In the genomic region with DNA sequence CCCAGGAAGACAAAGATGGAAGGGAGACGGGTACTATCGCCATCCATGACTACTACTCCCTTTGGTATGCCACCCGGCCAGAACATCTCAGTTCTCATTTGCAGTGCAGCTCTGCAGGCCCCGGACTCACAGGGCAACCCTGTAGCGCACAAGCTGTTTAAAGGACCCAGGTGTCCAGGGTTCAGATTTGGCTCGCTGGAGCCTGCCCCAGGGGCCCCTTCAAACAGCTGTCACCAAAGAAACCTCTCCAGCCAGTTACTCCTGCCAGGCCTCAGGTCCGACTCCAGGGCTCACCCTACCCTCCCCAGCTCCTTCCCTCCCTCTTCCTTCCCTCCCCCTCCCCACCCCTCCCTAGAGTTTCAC, we compare ENCODE assay signal across 10 cellular contexts.
A peak's percentile ranks its signal among the peaks of the same experiment; 100 is the strongest.
DNase-seq lines count a peak whose midpoint lies in the region; ATAC-seq, FAIRE-seq and TF ChIP-seq lines count a peak whose summit lies in the region.
"Had no signal": no experiment of that assay in that cellular context is flagged by ENCODE, and none has a peak within 500 bp of the region (broad histone marks: within the 10 kb centered on the region; RNA-seq: fewer than 3 reads in every experiment).

No MANE protein-coding gene starts in this region.

- POLR2A ChIA-PET in HEK293 (lab: Yijun Ruan, JAX) = interaction anchor here (1.4 to 2.6 kb wide), 7 partner anchors 8 to 154 kb away, joined by 4 to 30 read pairs (median 12); a partner anchor contains a TSS

- DNase-seq in WERI-Rb-1 = no peak
- DNase-seq in stimulated activated naive B cell treated with anti-CD40 and anti-IgM and Interleukin-4, amounts not matched to agents 10 μg/mL and 1 μg/mL and 100 μg/mL, for 72 hours = no peak
- DNase-seq in kidney tubule cell (ENCODE audit: low spot score) = no peak
- DNase-seq in RCC 7860 (ENCODE audit: low spot score) = no peak
- no peak for DNase-seq in NCI-H69 (lab: John Stamatoyannopoulos, UW)
- DNase-seq: cortex of kidney, SW 1271 had no signal

- FAIRE-seq in RCC 7860 (lab: Jason Lieb, UNC) = no peak

- ATAC-seq in stimulated activated naive B cell treated with anti-CD40 and anti-IgM and Interleukin-4, amounts not matched to agents 10 μg/mL and 1 μg/mL and 100 μg/mL, for 72 hours (replicated peaks) = no peak
- no peak for ATAC-seq in HG03175 (IDR thresholded peaks at IDR 0.05; ENCODE audit: unreplicated experiment)

- no peak overlapping the region for H3K4me3 Mint-ChIP-seq in stimulated activated naive B cell treated with anti-CD40 and anti-IgM and Interleukin-4, amounts not matched to agents 10 μg/mL and 1 μg/mL and 100 μg/mL, for 72 hours

- peak overlapping the region; percentile 26 for H3K9ac ChIP-seq in iPS-15b (ENCODE audit: low read depth, low read length)

- no peaks in the 10 kb centered on the region for H3K9me3 Mint-ChIP-seq in stimulated activated naive B cell treated with anti-CD40 and anti-IgM and Interleukin-4, amounts not matched to agents 10 μg/mL and 1 μg/mL and 100 μg/mL, for 72 hours

- no peaks in the 10 kb centered on the region for H3K27me3 Mint-ChIP-seq in stimulated activated naive B cell treated with anti-CD40 and anti-IgM and Interleukin-4, amounts not matched to agents 10 μg/mL and 1 μg/mL and 100 μg/mL, for 72 hours

- TF ChIP-seq CTCF in HEK293 (tag by site-specific recombination; IDR thresholded peaks at IDR 0.05) (no peak), WERI-Rb-1 (IDR thresholded peaks at IDR 0.05; ENCODE audit: low read depth, low read length) (no peak)

- H3K36me3 ChIP-seq in HEK293 (ENCODE audit: control insufficient read depth in 2 of 2, insufficient read depth in 1 of 2, low read length in 2 of 2) (no peaks in the 10 kb centered on the region), WERI-Rb-1 (no peaks in the 10 kb centered on the region), iPS-15b (ENCODE audit: control insufficient read depth, insufficient read depth, low read length) (no peaks in the 10 kb centered on the region)

- H3K27ac ChIP-seq in HEK293 (ENCODE audit: extremely low read depth, low read depth, low read length) (peak overlapping the region; percentile 96; the same call in 1 of the 2 replicates), WERI-Rb-1 (peak overlapping the region; percentile 98)

- H3K4me1 ChIP-seq in HEK293 (ENCODE audit: control insufficient read depth, insufficient read depth, low read length) (peaks cover 20% of the 10 kb centered on the region), iPS-15b (ENCODE audit: control insufficient read depth, insufficient read depth, low read length) (peaks cover 14% of the 10 kb centered on the region)

- H3K27me3 ChIP-seq in WERI-Rb-1 (ENCODE audit: insufficient read depth, low read depth, severe bottlenecking) (no peaks in the 10 kb centered on the region), iPS-15b (ENCODE audit: control insufficient read depth, insufficient read depth, low read length) (no peaks in the 10 kb centered on the region)

- no peaks in the 10 kb centered on the region for H3K9me3 ChIP-seq in HEK293 (ENCODE audit: control insufficient read depth, insufficient read depth, low read depth, low read length)
- peaks cover 4% of the 10 kb centered on the region for H3K9me3 ChIP-seq in WERI-Rb-1 (ENCODE audit: severe bottlenecking)
- H3K9me3 ChIP-seq in iPS-15b (ENCODE audit: control insufficient read depth, insufficient read depth, low read length) = no peaks in the 10 kb centered on the region

- CTCF ChIA-PET in HEK293 (lab: Yijun Ruan, JAX) = interaction anchor here (0.6 to 1.1 kb wide), 4 partner anchors 22 to 58 kb away, joined by 3 to 5 read pairs (median 4); no protein-coding TSS in a partner anchor

- peaks cover 44 to 55% of the 10 kb centered on the region in 2 donors for H3K4me1 Mint-ChIP-seq in stimulated activated naive B cell treated with anti-CD40 and anti-IgM and Interleukin-4, amounts not matched to agents 10 μg/mL and 1 μg/mL and 100 μg/mL, for 72 hours

- no peak overlapping the region for H3K4me3 ChIP-seq in HEK293 (ENCODE audit: low read depth, low read length)
- H3K4me3 ChIP-seq in WERI-Rb-1 (ENCODE audit: low read depth, low read length) = peak overlapping the region; percentile 30
- peak overlapping the region; percentile 72 for H3K4me3 ChIP-seq in iPS-15b (ENCODE audit: low read depth, low read length)

- peak overlapping the region; percentile 3 for H3K27ac Mint-ChIP-seq in stimulated activated naive B cell treated with anti-CD40 and anti-IgM and Interleukin-4, amounts not matched to agents 10 μg/mL and 1 μg/mL and 100 μg/mL, for 72 hours

- H3K36me3 Mint-ChIP-seq in stimulated activated naive B cell treated with anti-CD40 and anti-IgM and Interleukin-4, amounts not matched to agents 10 μg/mL and 1 μg/mL and 100 μg/mL, for 72 hours = no peaks in the 10 kb centered on the region

TF ChIP-seq in HEK293, 187 proteins besides CTCF, POLR2A, EP300 and RAD21:
- TF ChIP-seq ZNF660 (tag by site-specific recombination; IDR thresholded peaks at IDR 0.05) (no peak), ZNF600 (tag by site-specific recombination; IDR thresholded peaks at IDR 0.05) (peak; percentile 33; the same call in 1 of the 2 replicates), ZBTB21 (tag by site-specific recombination; IDR thresholded peaks at IDR 0.05) (no peak), ZNF837 (tag by site-specific recombination; IDR thresholded peaks at IDR 0.05) (no peak), ZNF214 (tag by site-specific recombination; IDR thresholded peaks at IDR 0.05; ENCODE audit: borderline replicate concordance) (no peak)
- TF ChIP-seq, protein P1, sequence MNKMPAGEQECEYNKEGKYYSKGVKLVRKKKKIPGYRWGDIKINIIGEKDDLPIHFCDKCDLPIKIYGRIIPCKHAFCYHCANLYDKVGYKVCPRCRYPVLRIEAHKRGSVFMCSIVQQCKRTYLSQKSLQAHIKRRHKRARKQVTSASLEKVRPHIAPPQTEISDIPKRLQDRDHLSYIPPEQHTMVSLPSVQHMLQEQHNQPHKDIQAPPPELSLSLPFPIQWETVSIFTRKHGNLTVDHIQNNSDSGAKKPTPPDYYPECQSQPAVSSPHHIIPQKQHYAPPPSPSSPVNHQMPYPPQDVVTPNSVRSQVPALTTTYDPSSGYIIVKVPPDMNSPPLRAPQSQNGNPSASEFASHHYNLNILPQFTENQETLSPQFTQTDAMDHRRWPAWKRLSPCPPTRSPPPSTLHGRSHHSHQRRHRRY (tag by site-specific recombination; IDR thresholded peaks at IDR 0.05) = no peak
- TF ChIP-seq, protein P2, sequence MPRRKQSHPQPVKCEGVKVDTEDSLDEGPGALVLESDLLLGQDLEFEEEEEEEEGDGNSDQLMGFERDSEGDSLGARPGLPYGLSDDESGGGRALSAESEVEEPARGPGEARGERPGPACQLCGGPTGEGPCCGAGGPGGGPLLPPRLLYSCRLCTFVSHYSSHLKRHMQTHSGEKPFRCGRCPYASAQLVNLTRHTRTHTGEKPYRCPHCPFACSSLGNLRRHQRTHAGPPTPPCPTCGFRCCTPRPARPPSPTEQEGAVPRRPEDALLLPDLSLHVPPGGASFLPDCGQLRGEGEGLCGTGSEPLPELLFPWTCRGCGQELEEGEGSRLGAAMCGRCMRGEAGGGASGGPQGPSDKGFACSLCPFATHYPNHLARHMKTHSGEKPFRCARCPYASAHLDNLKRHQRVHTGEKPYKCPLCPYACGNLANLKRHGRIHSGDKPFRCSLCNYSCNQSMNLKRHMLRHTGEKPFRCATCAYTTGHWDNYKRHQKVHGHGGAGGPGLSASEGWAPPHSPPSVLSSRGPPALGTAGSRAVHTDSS (tag by site-specific recombination; IDR thresholded peaks at IDR 0.05) = no peak
